ENCODE assay signal across 24 cellular contexts in the genomic region with DNA sequence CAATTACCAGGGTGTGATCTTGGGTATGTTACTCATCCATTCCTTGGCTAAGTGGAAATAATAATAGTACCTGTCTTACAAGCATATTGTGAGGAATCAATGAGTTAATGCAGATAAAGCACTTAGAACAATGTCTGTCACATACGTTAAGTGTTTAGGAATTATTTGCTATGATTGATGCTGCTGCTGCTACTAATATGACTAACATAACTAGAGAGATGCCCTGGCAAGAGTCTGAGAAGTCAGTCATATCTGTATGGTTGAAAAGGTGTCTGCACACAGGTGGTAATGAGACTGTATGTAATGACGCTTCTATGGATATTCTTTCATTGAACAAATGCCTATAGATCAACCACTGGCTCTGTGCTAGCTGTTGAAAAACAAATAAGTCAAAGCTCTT.
DNase-seq lines count a peak whose midpoint lies in the region; ATAC-seq and FAIRE-seq lines count a peak whose summit lies in the region.
"Had no signal": no experiment of that assay in that cellular context is flagged by ENCODE, and none has a peak within 500 bp of the region (broad histone marks: within the 10 kb centered on the region; RNA-seq: fewer than 3 reads in every experiment).

No MANE protein-coding gene starts in this region.

- no peak overlapping the region for H2BK120ac ChIP-seq in neuronal stem cell (ENCODE audit: low read depth, low read length)

- no peak overlapping the region for H3K14ac ChIP-seq in neuronal stem cell (ENCODE audit: low read length)

- no peaks in the 10 kb centered on the region for H3K79me1 ChIP-seq in neuronal stem cell (ENCODE audit: low read depth, low read length)

- no peaks in the 10 kb centered on the region for H3K27me3 ChIP-seq in neuronal stem cell (ENCODE audit: control insufficient read depth in 3 of 3, insufficient read depth in 3 of 3, low read depth in 1 of 3, low read length in 3 of 3)
- H3K27me3 ChIP-seq: BLaER1 had no signal

- no peak overlapping the region for H3K27ac ChIP-seq in neuronal stem cell (replicated peaks; ENCODE audit: low read length)
- H3K27ac ChIP-seq: BLaER1, C4-2B, GM23248 had no signal

- H3K4me2 ChIP-seq in neuronal stem cell (ENCODE audit: insufficient read depth, low read length, poor library complexity, severe bottlenecking) = no peak overlapping the region
- H3K4me2 ChIP-seq: BLaER1 had no signal

- H2BK15ac ChIP-seq in neuronal stem cell (ENCODE audit: low read length) = no peak overlapping the region

- H2AFZ ChIP-seq in neuronal stem cell (ENCODE audit: low read length) = peak overlapping the region; percentile 59
- H2AFZ ChIP-seq: GM23248 had no signal

- no peak overlapping the region for H3K4me3 ChIP-seq in neuronal stem cell (ENCODE audit: low read length in 2 of 2)
- H3K4me3 ChIP-seq: BLaER1, GM23248 had no signal

- peaks cover 2 to 20% of the 10 kb centered on the region in 2 donors for H3K4me1 ChIP-seq in neuronal stem cell (ENCODE audit: control insufficient read depth in 2 of 2, insufficient read depth in 1 of 2, low read depth in 1 of 2, low read length in 2 of 2)
- H3K4me1 ChIP-seq: BLaER1, Caco-2 had no signal

- no peak overlapping the region for H3K23ac ChIP-seq in neuronal stem cell (ENCODE audit: low read depth, low read length, poor library complexity)

- peaks cover 13% of the 10 kb centered on the region for H3K27me3 Mint-ChIP-seq in stimulated activated naive CD8-positive, alpha-beta T cell treated with anti-CD3 and anti-CD28 coated beads, Interleukin-15, amount 100 ng/mL, for 72 hours
- H3K27me3 Mint-ChIP-seq: B cell had no signal

- ATAC-seq in activated naive CD4-positive, alpha-beta T cell treated with anti-CD3 and anti-CD28 coated beads, Interleukin-2, amount 50 U/mL, for 72 hours = peak; percentile 29 to 92
- ATAC-seq in stimulated activated naive CD8-positive, alpha-beta T cell treated with anti-CD3 and anti-CD28 coated beads, Interleukin-15, amount 100 ng/mL, for 72 hours = peak; percentile 37
- ATAC-seq in HG02642 (IDR thresholded peaks at IDR 0.05; ENCODE audit: poor library complexity, unreplicated experiment) (no peak), GM21786 (IDR thresholded peaks at IDR 0.05; ENCODE audit: unreplicated experiment) (no peak)
- ATAC-seq: CD8-positive, alpha-beta T cell had no signal

- no peaks in the 10 kb centered on the region for H3K36me3 ChIP-seq in neuronal stem cell (replicated peaks in 1 of 2; ENCODE audit: control insufficient read depth in 2 of 2, insufficient read depth in 2 of 2, low read length in 2 of 2)
- H3K36me3 ChIP-seq: BLaER1 had no signal

- peaks cover 6% of the 10 kb centered on the region for H3K4me1 Mint-ChIP-seq in stimulated activated naive CD8-positive, alpha-beta T cell treated with anti-CD3 and anti-CD28 coated beads, Interleukin-15, amount 100 ng/mL, for 72 hours
- H3K4me1 Mint-ChIP-seq: CD4-positive, CD25-positive, alpha-beta regulatory T cell had no signal

- H2BK12ac ChIP-seq in neuronal stem cell (ENCODE audit: low read length) = no peak overlapping the region

- H3K4ac ChIP-seq in neuronal stem cell (ENCODE audit: low read length) = no peak overlapping the region

- H3K9me3 ChIP-seq in neuronal stem cell (replicated peaks in 1 of 2; ENCODE audit: control insufficient read depth in 2 of 2, insufficient read depth in 1 of 2, low read depth in 1 of 2, low read length in 2 of 2) = no peaks in the 10 kb centered on the region
- H3K9me3 ChIP-seq: BLaER1, Caco-2 had no signal

- no peak overlapping the region for H3K4me3 Mint-ChIP-seq in stimulated activated naive CD8-positive, alpha-beta T cell treated with anti-CD3 and anti-CD28 coated beads, Interleukin-15, amount 100 ng/mL, for 72 hours
- H3K4me3 Mint-ChIP-seq: B cell; CD4-positive, CD25-positive, alpha-beta regulatory T cell; CD8-positive, alpha-beta T cell had no signal

- H3K9ac ChIP-seq in neuronal stem cell (ENCODE audit: low read depth, low read length, poor library complexity) = no peak overlapping the region
- H3K9ac ChIP-seq: BLaER1, GM23248 had no signal

- H3K36me3 Mint-ChIP-seq in activated naive CD4-positive, alpha-beta T cell treated with anti-CD3 and anti-CD28 coated beads, Interleukin-2, amount 50 U/mL, for 72 hours = no peaks in the 10 kb centered on the region
- H3K36me3 Mint-ChIP-seq: CD4-positive, CD25-positive, alpha-beta regulatory T cell; CD8-positive, alpha-beta T cell had no signal

- no peak overlapping the region for H3K27ac Mint-ChIP-seq in activated naive CD4-positive, alpha-beta T cell treated with anti-CD3 and anti-CD28 coated beads, Interleukin-2, amount 50 U/mL, for 72 hours
- no peak overlapping the region for H3K27ac Mint-ChIP-seq in stimulated activated naive CD8-positive, alpha-beta T cell treated with anti-CD3 and anti-CD28 coated beads, Interleukin-15, amount 100 ng/mL, for 72 hours
- H3K27ac Mint-ChIP-seq: B cell; CD4-positive, CD25-positive, alpha-beta regulatory T cell; CD8-positive, alpha-beta T cell had no signal

- H2BK5ac ChIP-seq in neuronal stem cell (ENCODE audit: low read length) = no peak overlapping the region

- no peak for DNase-seq in activated naive CD4-positive, alpha-beta T cell treated with anti-CD3 and anti-CD28 coated beads, Interleukin-2, amount 50 U/mL, for 72 hours (ENCODE audit: low spot score in 2 of 2)
- no peak for DNase-seq in activated naive CD4-positive, alpha-beta T cell treated with Interleukin-2 at 50 U/mL for 16 hours
- no peak for DNase-seq in GM19239 (ENCODE audit: insufficient read length, low spot score)
- DNase-seq in neuronal stem cell (ENCODE audit: low spot score) = no peak
- DNase-seq in stimulated activated naive CD8-positive, alpha-beta T cell treated with anti-CD3 and anti-CD28 coated beads, Interleukin-15, amount 100 ng/mL, for 72 hours = no peak
- DNase-seq in NAMALWA (ENCODE audit: low spot score) = no peak
- DNase-seq: Caco-2; CD4-positive, CD25-positive, alpha-beta regulatory T cell; CD8-positive, alpha-beta T cell; DMS 273 treated with DMSO at 0.1 percent for 48 hours; DMS79; GF-D8; GM23248; H7; HCEC 1CT had no signal

- H3K9me3 Mint-ChIP-seq in activated naive CD4-positive, alpha-beta T cell treated with anti-CD3 and anti-CD28 coated beads, Interleukin-2, amount 50 U/mL, for 72 hours = no peaks in the 10 kb centered on the region
- no peaks in the 10 kb centered on the region for H3K9me3 Mint-ChIP-seq in stimulated activated naive CD8-positive, alpha-beta T cell treated with anti-CD3 and anti-CD28 coated beads, Interleukin-15, amount 100 ng/mL, for 72 hours
- H3K9me3 Mint-ChIP-seq: CD4-positive, CD25-positive, alpha-beta regulatory T cell; CD8-positive, alpha-beta T cell had no signal

- FAIRE-seq in GM19239 (lab: Jason Lieb, UNC) = peak; percentile 8
- FAIRE-seq: D721Med, GM12891, GM18507, H1 had no signal

- H2AK5ac ChIP-seq in neuronal stem cell (ENCODE audit: low read depth, low read length) = no peak overlapping the region

- no peak overlapping the region for H4K91ac ChIP-seq in neuronal stem cell (ENCODE audit: low read depth, low read length, poor library complexity)

- WGBS in neuronal stem cell (ENCODE audit: extremely low coverage in 2 of 2, insufficient read length in 2 of 2, insufficient replicate concordance in 1 of 2), 2 donors = no CpG with 5 or more reads among the region's 2 CpGs

- no peak overlapping the region for H3K18ac ChIP-seq in neuronal stem cell (ENCODE audit: low read length)

- no peak overlapping the region for H4K8ac ChIP-seq in neuronal stem cell (ENCODE audit: low read depth, low read length)

Comparison
In these comparisons a context has a peak if more than half of its experiments do, and no peak if none do; other contexts are left out.
1. ATAC-seq: peak in activated naive CD4-positive, alpha-beta T cell treated with anti-CD3 and anti-CD28 coated beads, Interleukin-2, amount 50 U/mL, for 72 hours (2 of 2) and stimulated activated naive CD8-positive, alpha-beta T cell treated with anti-CD3 and anti-CD28 coated beads, Interleukin-15, amount 100 ng/mL, for 72 hours (single experiment); none in HG02642 (single experiment) and GM21786 (single experiment).